30 cellular contexts compared by ENCODE assay signal in the genomic region with DNA sequence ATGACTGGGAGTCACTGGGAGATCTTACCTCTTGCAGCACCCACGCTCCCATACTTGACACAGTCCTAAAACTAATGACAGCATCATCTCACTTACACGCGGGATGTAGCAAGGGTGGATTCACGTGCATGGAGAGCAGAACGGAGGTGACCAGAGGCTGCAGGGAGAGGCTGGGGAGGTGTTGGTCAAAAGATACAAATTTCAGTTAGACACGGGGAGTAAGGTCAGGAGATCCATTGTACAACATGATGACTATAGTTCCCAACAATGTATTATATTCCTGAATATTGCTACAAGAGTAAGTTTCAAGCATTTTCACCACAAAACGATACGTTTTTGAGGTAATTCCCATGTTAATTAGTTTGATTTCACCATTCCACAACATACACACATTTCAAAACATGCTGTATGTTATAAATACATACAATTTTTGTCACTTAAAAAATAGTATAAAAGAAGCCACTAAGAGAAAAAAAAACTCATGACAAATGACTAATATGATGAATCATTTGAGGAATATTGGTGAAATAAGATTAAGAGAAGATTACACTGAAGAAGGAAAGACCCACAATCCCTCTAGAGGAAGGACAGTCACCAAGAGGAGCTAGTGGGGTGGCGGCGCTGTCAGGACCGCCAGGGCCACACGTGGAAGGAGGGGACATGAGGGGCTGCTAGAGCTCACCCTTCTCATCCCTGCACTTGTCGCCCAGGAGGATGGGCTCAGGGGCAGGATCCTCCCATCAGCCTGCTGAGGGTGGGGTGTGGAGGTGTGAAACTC. TPM values are rescaled to one million over a fixed set of nuclear protein-coding genes. Genes with fewer than 3 reads are reported as not detected.
DNase-seq lines count a peak whose midpoint lies in the region; ATAC-seq and TF ChIP-seq lines count a peak whose summit lies in the region.
"Had no signal": no experiment of that assay in that cellular context is flagged by ENCODE, and none has a peak within 500 bp of the region (broad histone marks: within the 10 kb centered on the region; RNA-seq: fewer than 3 reads in every experiment).

No MANE protein-coding gene starts in this region.

- H3K4me1 ChIP-seq in RWPE2 (ENCODE audit: insufficient read depth, poor library complexity, severe bottlenecking) (peaks cover 40% of the 10 kb centered on the region), foreskin keratinocyte (peaks cover 34% of the 10 kb centered on the region)
- H3K4me1 ChIP-seq: BE2C had no signal

- DNase-seq in A172 (ENCODE audit: low spot score) (peak; percentile 38), HFFc6 (peak; percentile 15), RWPE2 (ENCODE audit: low spot score) (no peak), foreskin keratinocyte (peak in 1 of 2 donors; percentile 67), NCI-H2107 treated with DMSO at 0.1 percent for 48 hours (lab: John Stamatoyannopoulos, UW; ENCODE audit: unreplicated experiment) (no peak), GM13976 (ENCODE audit: low spot score) (no peak), T1000 (lab: John Stamatoyannopoulos, UW) (no peak)
- DNase-seq: activated CD4-positive, alpha-beta memory T cell treated with anti-CD3 and anti-CD28 coated beads, Interleukin-2, amount 10 ng/mL, durations not matched to agents 7 days and 5 days; BE2C; caudate nucleus; DMS53; GF-D8; H7; islet precursor cell; KBM-7; natural killer cell; NCI-H1436 treated with DMSO at 0.1 percent for 48 hours; NCI-H2171; NCI-H510A treated with DMSO at 0.1 percent for 48 hours; small intestine; stimulated activated CD4-positive, alpha-beta T cell treated with anti-CD3 and anti-CD28 coated beads, Interleukin-1b, Interleukin-23, amount 100 ng/mL, for 48 hours; stimulated activated CD8-positive, alpha-beta memory T cell treated with anti-CD3 and anti-CD28 coated beads, Interleukin-4, amount 100 ng/mL, for 48 hours; stimulated activated naive CD8-positive, alpha-beta T cell treated with anti-CD3 and anti-CD28 coated beads, Interleukin-15, amount 100 ng/mL, for 72 hours; T-cell had no signal

- H3K4me3 ChIP-seq in RWPE2 (ENCODE audit: severe bottlenecking), result no peak overlapping the region
- H3K4me3 ChIP-seq: vagina had no signal

- H3K27me3 Mint-ChIP-seq in HFFc6 (ENCODE audit: insufficient read depth), result no peaks in the 10 kb centered on the region
- H3K27me3 Mint-ChIP-seq: dendritic cell treated with granulocyte-macrophage colony-stimulating factor and Interleukin-4, amounts not matched to agents 40 ng/mL and 50 ng/mL, for 4 days; stimulated activated naive CD8-positive, alpha-beta T cell treated with anti-CD3 and anti-CD28 coated beads, Interleukin-15, amount 100 ng/mL, for 72 hours had no signal

- peaks cover 20% of the 10 kb centered on the region for H3K36me3 Mint-ChIP-seq in HFFc6 (ENCODE audit: low read depth)
- H3K36me3 Mint-ChIP-seq: activated naive CD4-positive, alpha-beta T cell treated with anti-CD3 and anti-CD28 coated beads, Interleukin-2, amount 50 U/mL, for 24 hours; T-cell had no signal

- in situ Hi-C loops in GM13976 (cut with MboI; ENCODE audit: low sequenced_read_pairs, unreplicated experiment), result no loop called here

- peaks cover 27% of the 10 kb centered on the region for H3K4me1 Mint-ChIP-seq in HFFc6 (ENCODE audit: low read depth)
- H3K4me1 Mint-ChIP-seq: activated CD4-positive, alpha-beta memory T cell treated with anti-CD3 and anti-CD28 coated beads, Interleukin-2, amount 10 ng/mL, durations not matched to agents 7 days and 5 days; activated naive CD4-positive, alpha-beta T cell treated with anti-CD3 and anti-CD28 coated beads, Interleukin-2, amount 50 U/mL, for 24 hours; activated T-helper 17 cell treated with anti-CD3 and anti-CD28 coated beads, Interleukin-2, amount 50 U/mL, for 72 hours; natural killer cell; stimulated activated naive CD8-positive, alpha-beta T cell treated with anti-CD3 and anti-CD28 coated beads, Interleukin-15, amount 100 ng/mL, for 72 hours; T-cell had no signal

- H3K27me3 ChIP-seq in RWPE2 (ENCODE audit: insufficient read depth, poor library complexity, severe bottlenecking) (no peaks in the 10 kb centered on the region), foreskin keratinocyte (no peaks in the 10 kb centered on the region)
- H3K27me3 ChIP-seq: BE2C, vagina had no signal

- peaks cover 6% of the 10 kb centered on the region; the same call in 1 of the 2 replicates for H3K36me3 ChIP-seq in RWPE2 (ENCODE audit: low read depth)
- H3K36me3 ChIP-seq: BE2C, vagina had no signal

- H3K9me3 Mint-ChIP-seq in HFFc6, result peaks cover 19% of the 10 kb centered on the region
- H3K9me3 Mint-ChIP-seq: activated CD4-positive, alpha-beta memory T cell treated with anti-CD3 and anti-CD28 coated beads, Interleukin-2, amount 10 ng/mL, durations not matched to agents 7 days and 5 days; activated T-helper 17 cell treated with anti-CD3 and anti-CD28 coated beads, Interleukin-2, amount 50 U/mL, for 72 hours had no signal

- TF ChIP-seq CTCF in HFFc6 (IDR thresholded peaks at IDR 0.05), result no peak
- no peak for TF ChIP-seq CTCF in RWPE2 (IDR thresholded peaks at IDR 0.05; ENCODE audit: poor library complexity, severe bottlenecking)
- no peak for TF ChIP-seq CTCF in foreskin keratinocyte (conservative IDR thresholded peaks at IDR 0.05)
- TF ChIP-seq CTCF in GM13976 (IDR thresholded peaks at IDR 0.05; ENCODE audit: borderline replicate concordance, control extremely low read depth, extremely low read depth, insufficient read depth, missing control alignments), result no peak

- H3K27ac ChIP-seq in RWPE2 (ENCODE audit: poor library complexity, severe bottlenecking), result peak overlapping the region; percentile 97
- H3K27ac ChIP-seq in foreskin keratinocyte, result peak overlapping the region; percentile 45
- H3K27ac ChIP-seq: vagina had no signal

- ATAC-seq in RWPE2 (ENCODE audit: low read depth) (peak; percentile 45), foreskin keratinocyte (no peak), HG03565 (IDR thresholded peaks at IDR 0.05; ENCODE audit: unreplicated experiment) (no peak)
- ATAC-seq: activated CD4-positive, CD25-positive, alpha-beta regulatory T cell treated with anti-CD3 and anti-CD28 coated beads, Interleukin-2, amount 50 U/mL, for 24 hours; activated T-helper 17 cell treated with anti-CD3 and anti-CD28 coated beads, Interleukin-2, amount 50 U/mL, for 72 hours; stimulated activated naive CD8-positive, alpha-beta T cell treated with anti-CD3 and anti-CD28 coated beads, Interleukin-15, amount 100 ng/mL, for 72 hours; T-cell had no signal

- peak overlapping the region; percentile 58 for H3K27ac Mint-ChIP-seq in HFFc6
- H3K27ac Mint-ChIP-seq: activated CD4-positive, alpha-beta memory T cell treated with anti-CD3 and anti-CD28 coated beads, Interleukin-2, amount 10 ng/mL, durations not matched to agents 7 days and 5 days; activated naive CD4-positive, alpha-beta T cell treated with anti-CD3 and anti-CD28 coated beads, Interleukin-2, amount 50 U/mL, for 24 hours; activated T-helper 17 cell treated with anti-CD3 and anti-CD28 coated beads, Interleukin-2, amount 50 U/mL, for 72 hours; dendritic cell treated with granulocyte-macrophage colony-stimulating factor and Interleukin-4, amounts not matched to agents 40 ng/mL and 50 ng/mL, for 4 days; natural killer cell; stimulated activated naive CD8-positive, alpha-beta T cell treated with anti-CD3 and anti-CD28 coated beads, Interleukin-15, amount 100 ng/mL, for 72 hours; T-cell had no signal

- peak overlapping the region; percentile 22 for H3K4me3 Mint-ChIP-seq in HFFc6
- H3K4me3 Mint-ChIP-seq: activated CD4-positive, alpha-beta memory T cell treated with anti-CD3 and anti-CD28 coated beads, Interleukin-2, amount 10 ng/mL, durations not matched to agents 7 days and 5 days; activated naive CD4-positive, alpha-beta T cell treated with anti-CD3 and anti-CD28 coated beads, Interleukin-2, amount 50 U/mL, for 24 hours; activated T-helper 17 cell treated with anti-CD3 and anti-CD28 coated beads, Interleukin-2, amount 50 U/mL, for 72 hours; dendritic cell treated with granulocyte-macrophage colony-stimulating factor and Interleukin-4, amounts not matched to agents 40 ng/mL and 50 ng/mL, for 4 days; natural killer cell; stimulated activated naive CD8-positive, alpha-beta T cell treated with anti-CD3 and anti-CD28 coated beads, Interleukin-15, amount 100 ng/mL, for 72 hours; T-cell had no signal

- peaks cover 18% of the 10 kb centered on the region for H3K9me3 ChIP-seq in RWPE2 (ENCODE audit: severe bottlenecking)
- H3K9me3 ChIP-seq: BE2C, vagina had no signal

RNA-seq across cellular contexts. Expression of gene EGFR, which starts 49.4 kb away (rescaled TPM):
- 75.4 and 79.3 TPM in 2 replicates for total RNA-seq in A172 (2014; rRNA removed; shearing (Covaris generic))
- total RNA-seq in HFFc6 (2021; fragmentation: NEBNext Ultra II Directional; extraction: Animal tissue kit (Norgen Biotek cat#: 25700)), result 10 to 100 TPM; 69.9 to 87.2 (median 77.0) TPM
- total RNA-seq in foreskin keratinocyte, result 156 and 161 TPM in 2 replicates
- polyA plus RNA-seq in foreskin keratinocyte, result 22.4 and 28.7 TPM in 2 replicates
- total RNA-seq: activated CD4-positive, alpha-beta memory T cell treated with anti-CD3 and anti-CD28 coated beads, Interleukin-2, amount 10 ng/mL, durations not matched to agents 7 days and 5 days; natural killer cell had no signal

Comparison
In these comparisons a context has a peak if more than half of its experiments do, and no peak if none do; other contexts are left out.
1. DNase-seq: peak in A172 (single experiment) and HFFc6 (single experiment); none in RWPE2 (single experiment), NCI-H2107 treated with DMSO at 0.1 percent for 48 hours (single experiment), GM13976 (single experiment) and T1000 (single experiment).